Comparison of ENCODE assay signal across 33 cellular contexts in genomic region chr2:183759033-183759432, GRCh38.
DNase-seq lines count a peak whose midpoint lies in the region; ATAC-seq and TF ChIP-seq lines count a peak whose summit lies in the region.
"Had no signal": no experiment of that assay in that cellular context is flagged by ENCODE, and none has a peak within 500 bp of the region (broad histone marks: within the 10 kb centered on the region; RNA-seq: fewer than 3 reads in every experiment).

No MANE protein-coding gene starts in this region.

- H3K79me2 ChIP-seq in SK-N-SH (ENCODE audit: insufficient read depth) (no peaks in the 10 kb centered on the region), mesendoderm (ENCODE audit: control insufficient read depth, insufficient read depth, low read length) (no peaks in the 10 kb centered on the region)

- no peaks in the 10 kb centered on the region for H3K79me1 ChIP-seq in mesendoderm (ENCODE audit: low read length)

- no peak overlapping the region for H2BK15ac ChIP-seq in mesendoderm (replicated peaks; ENCODE audit: low read depth)

- H2BK5ac ChIP-seq in mesendoderm (ENCODE audit: low read length): no peak overlapping the region

- H3K56ac ChIP-seq in mesendoderm (ENCODE audit: low read length): no peak overlapping the region

- no peak overlapping the region for H2AFZ ChIP-seq in SK-N-SH (ENCODE audit: low read depth)

- no peak overlapping the region for H3K18ac ChIP-seq in mesendoderm (ENCODE audit: low read length)

- no peaks in the 10 kb centered on the region for H4K20me1 ChIP-seq in SK-N-SH (ENCODE audit: insufficient read depth)
- H4K20me1 ChIP-seq: BLaER1; BLaER1 treated with 17β-estradiol and CSF1 and Interleukin-3, amounts not matched to agents 10 nM and 100 nM had no signal

- no peaks in the 10 kb centered on the region for H3K9me2 ChIP-seq in SK-N-SH

- H3K9ac ChIP-seq in SK-N-SH: no peak overlapping the region
- no peak overlapping the region for H3K9ac ChIP-seq in mesendoderm (ENCODE audit: low read length)
- H3K9ac ChIP-seq: BLaER1; BLaER1 treated with 17β-estradiol and CSF1 and Interleukin-3, amounts not matched to agents 10 nM and 100 nM had no signal

- WGBS in SK-N-SH (ENCODE audit: low lambda C conversion rate): 11% methylated on average over 1 of the region's 1 CpG
- no CpG with 5 or more reads among the region's 1 CpG for WGBS in mesendoderm (ENCODE audit: extremely low coverage, insufficient coverage, low lambda C conversion rate)

- CTCF ChIA-PET in SK-N-SH (lab: Yijun Ruan, JAX): no interaction called here

- no peak overlapping the region for H2AK5ac ChIP-seq in mesendoderm (ENCODE audit: low read length)

- H4K5ac ChIP-seq in mesendoderm (ENCODE audit: low read length): no peak overlapping the region

- H3K4me3 ChIP-seq in SK-N-SH (ENCODE audit: low read depth in 2 of 2, low read length in 1 of 2): no peak overlapping the region
- no peak overlapping the region for H3K4me3 ChIP-seq in mesendoderm (ENCODE audit: low read length)
- H3K4me3 ChIP-seq: A549; BLaER1; BLaER1 treated with 17β-estradiol and CSF1 and Interleukin-3, amounts not matched to agents 10 nM and 100 nM had no signal

- H3K27me3 ChIP-seq in SK-N-SH (ENCODE audit: insufficient read depth): no peaks in the 10 kb centered on the region
- H3K27me3 ChIP-seq in mesendoderm (ENCODE audit: insufficient read depth, low read length, poor library complexity): no peaks in the 10 kb centered on the region
- H3K27me3 ChIP-seq: BE2C; BLaER1; BLaER1 treated with 17β-estradiol and CSF1 and Interleukin-3, amounts not matched to agents 10 nM and 100 nM had no signal

- TF ChIP-seq EP300 in SK-N-SH (IDR thresholded peaks at IDR 0.05; ENCODE audit: borderline replicate concordance in 1 of 2, low read depth in 1 of 2, low read length in 1 of 2): no peak

- POLR2A ChIA-PET in SK-N-SH (lab: Yijun Ruan, JAX): no interaction called here

- H3K36me3 ChIP-seq in SK-N-SH (replicated peaks in 1 of 2; ENCODE audit: control insufficient read depth in 1 of 2, insufficient read depth in 2 of 2, low read length in 1 of 2) (no peaks in the 10 kb centered on the region), mesendoderm (ENCODE audit: control insufficient read depth, insufficient read depth, low read length) (no peaks in the 10 kb centered on the region)
- H3K36me3 ChIP-seq: BE2C; BLaER1; BLaER1 treated with 17β-estradiol and CSF1 and Interleukin-3, amounts not matched to agents 10 nM and 100 nM had no signal

- H3K4me2 ChIP-seq in SK-N-SH (no peak overlapping the region), mesendoderm (ENCODE audit: low read length) (no peak overlapping the region)
- H3K4me2 ChIP-seq: A549; BLaER1; BLaER1 treated with 17β-estradiol and CSF1 and Interleukin-3, amounts not matched to agents 10 nM and 100 nM had no signal

- no peak; the same call in 1 of the 2 replicates for TF ChIP-seq RAD21 in SK-N-SH (IDR thresholded peaks at IDR 0.05; ENCODE audit: low read length)

- H3K4me1 ChIP-seq in SK-N-SH (ENCODE audit: control insufficient read depth in 1 of 2, insufficient read depth in 2 of 2, low read depth in 1 of 2, low read length in 1 of 2) (no peaks in the 10 kb centered on the region; a peak in 1 of 4 replicates), mesendoderm (ENCODE audit: control insufficient read depth, low read depth, low read length) (no peaks in the 10 kb centered on the region)
- H3K4me1 ChIP-seq: A549; BE2C; BLaER1; BLaER1 treated with 17β-estradiol and CSF1 and Interleukin-3, amounts not matched to agents 10 nM and 100 nM; Caco-2 had no signal

- H3K27ac ChIP-seq in SK-N-SH (ENCODE audit: low read depth in 2 of 2, low read length in 1 of 2) (no peak overlapping the region), mesendoderm (ENCODE audit: low read depth, low read length) (no peak overlapping the region)
- H3K27ac ChIP-seq: 22Rv1; A549; BLaER1; BLaER1 treated with 17β-estradiol and CSF1 and Interleukin-3, amounts not matched to agents 10 nM and 100 nM; C4-2B had no signal

- no peak overlapping the region for H4K8ac ChIP-seq in mesendoderm (ENCODE audit: low read depth, low read length)

- no peaks in the 10 kb centered on the region for H3F3A ChIP-seq in SK-N-SH (replicated peaks; ENCODE audit: insufficient read depth)

- H3K9me3 ChIP-seq in SK-N-SH: no peaks in the 10 kb centered on the region
- H3K9me3 ChIP-seq: A549; BE2C; BLaER1; BLaER1 treated with 17β-estradiol and CSF1 and Interleukin-3, amounts not matched to agents 10 nM and 100 nM; Caco-2 had no signal

- H2BK120ac ChIP-seq in mesendoderm (ENCODE audit: low read depth, low read length): no peak overlapping the region

- DNase-seq in AG08395 (ENCODE audit: low spot score): peak; percentile 2
- no peak for DNase-seq in SK-N-SH
- DNase-seq in retina: peak; percentile 17
- DNase-seq in mesendoderm: no peak
- no peak for DNase-seq in HT-29 (ENCODE audit: low spot score)
- DNase-seq: 8988T; ACHN; AML-193; BE2C; C1 segment of cervical spinal cord; Caco-2; Calu3; CD4-positive, alpha-beta memory T cell; CD4-positive, alpha-beta T cell; CD4-positive, CD25-positive, alpha-beta regulatory T cell; CD8-positive, alpha-beta memory T cell; CD8-positive, alpha-beta T cell; COR-L47; DMS 273 treated with DMSO at 0.1 percent for 48 hours; DMS153; DMS53; DMS79; DMS79 treated with DMSO at 0.1 percent for 48 hours; DND-41; EL had no signal

- no peak overlapping the region for H3K23ac ChIP-seq in mesendoderm (ENCODE audit: low read length)

- no peak for ATAC-seq in SK-N-SH treated with all-trans-retinoic acid at 6 μM for 48 hours
- ATAC-seq in HG03175 (IDR thresholded peaks at IDR 0.05; ENCODE audit: unreplicated experiment): no peak
- ATAC-seq in GM21367 (IDR thresholded peaks at IDR 0.05; ENCODE audit: unreplicated experiment): no peak
- ATAC-seq: A549; CD8-positive, alpha-beta T cell had no signal

- no peak overlapping the region for H3K4ac ChIP-seq in mesendoderm (ENCODE audit: low read depth, low read length)

- TF ChIP-seq CTCF in SK-N-SH (IDR thresholded peaks at IDR 0.05): no peak

TF ChIP-seq in SK-N-SH, 30 proteins besides CTCF, POLR2A, EP300 and RAD21:
- TF ChIP-seq GATA2 (CRISPR knock-in tag; IDR thresholded peaks at IDR 0.05) (peak; percentile 16; the same call in 1 of the 2 replicates), MXI1 (IDR thresholded peaks at IDR 0.05; ENCODE audit: low read depth, low read length) (no peak)

TF ChIP-seq in SK-N-SH treated with all-trans-retinoic acid at 6 μM for 48 hours, 23 proteins besides CTCF, POLR2A, EP300 and RAD21:
- no peak for TF ChIP-seq BACH2 (CRISPR knock-in tag; IDR thresholded peaks at IDR 0.05; ENCODE audit: borderline replicate concordance)
- TF ChIP-seq ISL1 (CRISPR knock-in tag; IDR thresholded peaks at IDR 0.05): peak; percentile 93
- TF ChIP-seq TCF4 (CRISPR knock-in tag; IDR thresholded peaks at IDR 0.05; ENCODE audit: borderline replicate concordance): peak; percentile 38; the same call in 1 of the 2 replicates
- peak; percentile 82 for TF ChIP-seq CREB5 (CRISPR knock-in tag; IDR thresholded peaks at IDR 0.05; ENCODE audit: low read depth)
- no peak for TF ChIP-seq ZC3H10 (CRISPR knock-in tag; IDR thresholded peaks at IDR 0.05)
- peak; percentile 51; the same call in 1 of the 2 replicates for TF ChIP-seq ESRRG (CRISPR knock-in tag; IDR thresholded peaks at IDR 0.05)
- TF ChIP-seq ZNF8 (CRISPR knock-in tag; IDR thresholded peaks at IDR 0.05): no peak
TF ChIP-seq in SK-N-SH treated with all-trans-retinoic acid at 6 μM for 48 hours: peak in this region for 4.

Comparison
In these comparisons a context has a peak if more than half of its experiments do, and no peak if none do; other contexts are left out.
1. DNase-seq: peak in AG08395 (single experiment) and retina (single experiment); none in SK-N-SH (single experiment), mesendoderm (single experiment) and HT-29 (single experiment).